In genomic region chr9:5388026-5388806, GRCh38 we compare ENCODE assay signal across 12 cellular contexts. TPM values are rescaled to one million over a fixed set of nuclear protein-coding genes. Genes with fewer than 3 reads are reported as not detected.
DNase-seq lines count a peak whose midpoint lies in the region; ATAC-seq and TF ChIP-seq lines count a peak whose summit lies in the region.
"Had no signal": no experiment of that assay in that cellular context is flagged by ENCODE, and none has a peak within 500 bp of the region (broad histone marks: within the 10 kb centered on the region; RNA-seq: fewer than 3 reads in every experiment).

No MANE protein-coding gene starts in this region.

- no peaks in the 10 kb centered on the region for H3K9me3 ChIP-seq in smooth muscle cell (replicated peaks; ENCODE audit: low read depth)

- no peak overlapping the region for H3K9ac ChIP-seq in smooth muscle cell (ENCODE audit: low read depth)

- H3K27me3 ChIP-seq in smooth muscle cell (ENCODE audit: low read depth) = no peaks in the 10 kb centered on the region

- peak overlapping the region; percentile 1 for H3K27ac ChIP-seq in smooth muscle cell (ENCODE audit: low read depth)

- WGBS in smooth muscle cell (ENCODE audit: low lambda C conversion rate) = 75% methylated on average over 5 of the region's 5 CpGs

- H2AFZ ChIP-seq in smooth muscle cell (ENCODE audit: low read depth) = no peak overlapping the region

- no peaks in the 10 kb centered on the region for H3K36me3 ChIP-seq in smooth muscle cell (ENCODE audit: low read depth)

- no peaks in the 10 kb centered on the region for H3F3A ChIP-seq in smooth muscle cell (ENCODE audit: low read depth)

- H3K4me2 ChIP-seq in smooth muscle cell = peak overlapping the region; percentile 5

- TF ChIP-seq CTCF in fibroblast of mammary gland (conservative IDR thresholded peaks at IDR 0.05; ENCODE audit: control insufficient read depth, insufficient read depth, low read depth, low read length) = no peak
- TF ChIP-seq CTCF in smooth muscle cell (IDR thresholded peaks at IDR 0.05; ENCODE audit: borderline replicate concordance, insufficient read depth, poor library complexity, severe bottlenecking) = no peak

- H4K20me1 ChIP-seq in smooth muscle cell (ENCODE audit: low read depth) = no peaks in the 10 kb centered on the region

- H3K79me2 ChIP-seq in smooth muscle cell (ENCODE audit: low read depth) = no peaks in the 10 kb centered on the region

- no peak overlapping the region for H3K4me3 ChIP-seq in fibroblast of mammary gland (ENCODE audit: control insufficient read depth, low read depth, low read length)
- no peak overlapping the region for H3K4me3 ChIP-seq in smooth muscle cell

- H3K4me1 ChIP-seq in smooth muscle cell (ENCODE audit: low read depth) = no peaks in the 10 kb centered on the region

- in situ Hi-C loops in KBM-7 (cut with MboI; ENCODE audit: low pct_unique_long_range_greater_than_20kb, low sequenced_read_pairs) = no loop called here

- ATAC-seq in HG03045 (IDR thresholded peaks at IDR 0.05; ENCODE audit: unreplicated experiment) = no peak

- DNase-seq in KBM-7 (peak; percentile 42), SKM-1 (lab: John Stamatoyannopoulos, UW; ENCODE audit: unreplicated experiment) (peak; percentile 52), fibroblast of mammary gland (ENCODE audit: low read depth) (peak; percentile 37), smooth muscle cell (lab: John Stamatoyannopoulos, UW; ENCODE audit: unreplicated experiment) (no peak), NCI-H1436 (lab: John Stamatoyannopoulos, UW) (no peak), globus pallidus (ENCODE audit: low spot score) (no peak)
- DNase-seq: activated naive CD8-positive, alpha-beta T cell treated with anti-CD3 and anti-CD28 coated beads, Interleukin-2, amount 10 ng/mL, durations not matched to agents 7 days and 5 days; NCI-H187 treated with DMSO at 0.1 percent for 48 hours; NCI-H774; occipital lobe had no signal

RNA-seq across cellular contexts. Expression of gene RLN1, which starts 48.5 kb away (rescaled TPM):
- not detected in 2 replicates for total RNA-seq in smooth muscle cell
- not detected in 2 replicates for polyA plus RNA-seq in smooth muscle cell
- polyA plus RNA-seq: mammary epithelial cell had no signal

RNA-seq across cellular contexts. Expression of gene PLGRKT, which starts 49.5 kb away (rescaled TPM):
- 40.1 and 44.2 TPM in 2 replicates for total RNA-seq in smooth muscle cell
- 37.0 and 39.8 TPM in 2 replicates for polyA plus RNA-seq in smooth muscle cell

Comparison
In these comparisons a context has a peak if more than half of its experiments do, and no peak if none do; other contexts are left out.
1. DNase-seq: peak in KBM-7 (single experiment), SKM-1 (single experiment) and fibroblast of mammary gland (single experiment); none in smooth muscle cell (single experiment), NCI-H1436 (single experiment) and globus pallidus (single experiment).